Comparison of ENCODE assay signal across 2 cellular contexts in the genomic region with DNA sequence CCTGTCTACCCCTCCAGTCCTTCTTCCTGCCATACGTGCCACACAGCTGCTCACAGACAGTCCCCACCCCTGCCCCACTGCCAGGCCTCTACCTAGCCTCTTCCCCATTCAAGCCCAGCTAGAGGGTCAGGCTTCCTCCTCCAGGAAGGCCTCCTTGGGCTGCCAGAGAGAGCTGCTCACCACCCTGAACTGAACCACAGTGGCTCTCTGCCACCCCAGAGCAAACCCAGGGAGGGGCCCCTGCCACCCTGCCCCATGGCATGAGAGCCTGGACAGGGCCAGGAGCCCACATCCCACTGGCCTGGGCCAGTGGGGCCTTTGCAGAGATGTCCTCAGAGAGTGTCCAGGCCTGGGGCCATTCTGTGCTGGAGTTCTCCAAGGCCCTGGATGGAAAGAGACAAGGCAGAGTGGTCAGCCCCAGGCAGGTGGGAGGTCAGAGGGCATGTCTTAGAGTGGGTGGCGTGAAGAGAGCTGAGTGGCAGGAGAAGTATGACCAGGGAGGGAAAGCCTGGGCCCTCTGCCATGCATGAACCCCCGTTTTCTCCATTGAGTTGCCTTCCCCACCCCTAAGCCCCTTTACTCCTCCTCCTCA.
TF ChIP-seq lines count a peak whose summit lies in the region.

No MANE protein-coding gene starts in this region.

TF ChIP-seq in GM23338, 12 proteins besides CTCF, POLR2A, EP300 and RAD21 (continues in another document):
- TF ChIP-seq EZH2 (IDR thresholded peaks at IDR 0.05; ENCODE audit: low read depth, unreplicated experiment) (no peak), POLR2AphosphoS5 (IDR thresholded peaks at IDR 0.05; ENCODE audit: low read depth) (no peak), CREB1 (CRISPR knock-in tag; IDR thresholded peaks at IDR 0.05; ENCODE audit: low read depth) (no peak), JUNB (IDR thresholded peaks at IDR 0.05; ENCODE audit: unreplicated experiment) (no peak), ZNF331 (CRISPR knock-in tag; IDR thresholded peaks at IDR 0.05; ENCODE audit: low read depth) (no peak), ETS1 (IDR thresholded peaks at IDR 0.05) (no peak), ZNF462 (CRISPR knock-in tag; IDR thresholded peaks at IDR 0.05) (no peak), EZH2phosphoT487 (IDR thresholded peaks at IDR 0.05; ENCODE audit: unreplicated experiment) (no peak)
- TF ChIP-seq, protein P1, sequence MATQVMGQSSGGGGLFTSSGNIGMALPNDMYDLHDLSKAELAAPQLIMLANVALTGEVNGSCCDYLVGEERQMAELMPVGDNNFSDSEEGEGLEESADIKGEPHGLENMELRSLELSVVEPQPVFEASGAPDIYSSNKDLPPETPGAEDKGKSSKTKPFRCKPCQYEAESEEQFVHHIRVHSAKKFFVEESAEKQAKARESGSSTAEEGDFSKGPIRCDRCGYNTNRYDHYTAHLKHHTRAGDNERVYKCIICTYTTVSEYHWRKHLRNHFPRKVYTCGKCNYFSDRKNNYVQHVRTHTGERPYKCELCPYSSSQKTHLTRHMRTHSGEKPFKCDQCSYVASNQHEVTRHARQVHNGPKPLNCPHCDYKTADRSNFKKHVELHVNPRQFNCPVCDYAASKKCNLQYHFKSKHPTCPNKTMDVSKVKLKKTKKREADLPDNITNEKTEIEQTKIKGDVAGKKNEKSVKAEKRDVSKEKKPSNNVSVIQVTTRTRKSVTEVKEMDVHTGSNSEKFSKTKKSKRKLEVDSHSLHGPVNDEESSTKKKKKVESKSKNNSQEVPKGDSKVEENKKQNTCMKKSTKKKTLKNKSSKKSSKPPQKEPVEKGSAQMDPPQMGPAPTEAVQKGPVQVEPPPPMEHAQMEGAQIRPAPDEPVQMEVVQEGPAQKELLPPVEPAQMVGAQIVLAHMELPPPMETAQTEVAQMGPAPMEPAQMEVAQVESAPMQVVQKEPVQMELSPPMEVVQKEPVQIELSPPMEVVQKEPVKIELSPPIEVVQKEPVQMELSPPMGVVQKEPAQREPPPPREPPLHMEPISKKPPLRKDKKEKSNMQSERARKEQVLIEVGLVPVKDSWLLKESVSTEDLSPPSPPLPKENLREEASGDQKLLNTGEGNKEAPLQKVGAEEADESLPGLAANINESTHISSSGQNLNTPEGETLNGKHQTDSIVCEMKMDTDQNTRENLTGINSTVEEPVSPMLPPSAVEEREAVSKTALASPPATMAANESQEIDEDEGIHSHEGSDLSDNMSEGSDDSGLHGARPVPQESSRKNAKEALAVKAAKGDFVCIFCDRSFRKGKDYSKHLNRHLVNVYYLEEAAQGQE (IDR thresholded peaks at IDR 0.05; ENCODE audit: unreplicated experiment): no peak

TF ChIP-seq in K562, 482 proteins besides CTCF, POLR2A, EP300 and RAD21:
- TF ChIP-seq ETS2 (tag; IDR thresholded peaks at IDR 0.05; ENCODE audit: borderline replicate concordance, poor library complexity, severe bottlenecking) (no peak), ZFP36 (IDR thresholded peaks at IDR 0.05; ENCODE audit: low read depth, low read length, partially characterized antibody) (peak; percentile 76)
TF ChIP-seq in K562: peak in this region for 1.
